1 cellular context compared by ENCODE assay signal in the genomic region with DNA sequence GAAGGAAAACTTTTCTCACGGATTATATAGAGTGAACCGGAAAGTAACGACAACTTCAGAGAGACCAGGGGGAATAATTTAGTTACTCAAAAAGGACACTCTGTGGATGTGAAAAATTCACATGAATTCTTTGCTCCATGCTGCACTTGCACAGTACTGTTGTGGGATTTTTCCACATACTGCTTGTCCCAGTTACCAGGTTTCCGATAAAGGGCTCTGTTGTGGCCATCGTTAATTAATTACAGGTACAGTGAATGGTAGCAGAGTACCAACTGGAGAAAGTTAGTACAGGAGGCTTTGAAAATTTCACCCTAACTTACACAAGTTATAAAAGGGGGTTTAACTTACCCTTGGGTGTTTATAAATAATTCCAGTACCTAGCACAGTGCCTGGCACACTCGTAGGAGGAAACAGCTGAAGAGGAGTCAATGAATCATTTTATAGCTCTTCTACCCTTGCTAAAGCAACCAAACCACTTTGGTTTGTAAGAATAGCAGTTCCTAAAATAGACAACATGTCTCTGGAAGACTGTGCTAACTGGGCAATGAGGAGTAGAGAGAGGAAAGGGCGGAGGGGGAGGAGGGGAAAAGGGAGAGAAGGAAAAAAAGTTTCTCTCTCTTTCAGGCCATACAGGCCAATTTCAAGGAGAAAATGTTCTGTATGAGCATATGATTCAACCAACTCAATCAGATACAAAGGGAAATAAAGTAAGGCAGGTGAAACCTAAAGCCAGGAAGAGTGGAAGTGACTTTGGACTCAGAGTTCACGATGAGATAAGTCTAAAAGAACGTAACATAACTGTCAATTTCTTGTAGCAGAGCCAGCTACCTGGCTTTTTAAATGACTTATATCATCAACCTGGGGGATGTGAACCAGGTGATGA.
A peak's percentile ranks its signal among the peaks of the same experiment; 100 is the strongest.
TF ChIP-seq lines count a peak whose summit lies in the region.

No MANE protein-coding gene starts in this region.

TF ChIP-seq in HepG2, 621 proteins besides CTCF, POLR2A, EP300 and RAD21:
- TF ChIP-seq PRDM15 (CRISPR knock-in tag; IDR thresholded peaks at IDR 0.05) (peak; percentile 49; the same call in 1 of the 2 replicates), FOXK2 (IDR thresholded peaks at IDR 0.05) (no peak)
